7 cellular contexts compared by ENCODE assay signal in the genomic region with DNA sequence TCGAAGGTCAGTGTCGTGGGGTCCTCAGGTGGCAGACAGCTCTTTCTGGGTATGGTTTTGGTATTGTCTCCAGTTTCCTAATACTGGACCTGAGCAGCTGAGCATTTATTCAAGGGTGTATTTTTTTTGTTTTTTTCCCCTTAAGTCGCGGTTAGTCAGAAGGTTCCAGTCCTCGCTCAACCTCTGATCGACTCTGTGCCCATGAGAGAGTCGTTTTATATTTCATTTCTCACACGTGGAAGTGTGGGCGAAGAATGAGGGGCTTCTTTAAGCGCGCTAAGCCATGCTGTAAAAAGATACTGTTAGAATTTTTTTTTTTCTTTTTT. TPM values are rescaled to one million over a fixed set of nuclear protein-coding genes. Genes with fewer than 3 reads are reported as not detected.
DNase-seq lines count a peak whose midpoint lies in the region; ATAC-seq and TF ChIP-seq lines count a peak whose summit lies in the region.

No MANE protein-coding gene starts in this region.

- no peak for TF ChIP-seq RAD21 in liver (IDR thresholded peaks at IDR 0.05)

- POLR2A ChIA-PET in MCF 10A (lab: Yijun Ruan, JAX) = interaction anchor here (0.6 to 4.8 kb wide), 11 partner anchors 11 to 1559 kb away, joined by 3 to 44 read pairs (median 4); a partner anchor contains a TSS

- CTCF ChIA-PET in MCF 10A (lab: Yijun Ruan, JAX) = interaction anchor here (0.6 to 1.5 kb wide), 14 partner anchors 9 to 676 kb away, joined by 3 to 7 read pairs (median 4); no protein-coding TSS in a partner anchor

- intact Hi-C loops in MCF 10A (cut with micrococcal nuclease) = loop anchor here (1.0 kb wide), 1 partner anchor 26 kb away; a partner anchor contains a TSS

- DNase-seq in NCI-H345 treated with DMSO at 0.1 percent for 48 hours (lab: John Stamatoyannopoulos, UW; ENCODE audit: unreplicated experiment) = peak; percentile 55
- no peak for DNase-seq in MCF 10A (ENCODE audit: unreplicated experiment)
- no peak for DNase-seq in substantia nigra (lab: John Stamatoyannopoulos, UW)
- no peak for DNase-seq in hepatic stellate cell (ENCODE audit: low spot score)

- H3K4me1 ChIP-seq in liver (ENCODE audit: control insufficient read depth in 4 of 4, insufficient read depth in 4 of 4, low read length in 3 of 4) = peaks cover 1 to 5% (median 4%) of the 10 kb centered on the region in 4 donors

- no peaks in the 10 kb centered on the region for H3K36me3 ChIP-seq in liver (ENCODE audit: control insufficient read depth in 4 of 4, insufficient read depth in 3 of 4, low read depth in 1 of 4, low read length in 3 of 4)

- ATAC-seq in GM18907 (IDR thresholded peaks at IDR 0.05; ENCODE audit: unreplicated experiment) = no peak
- ATAC-seq in HG02610 (IDR thresholded peaks at IDR 0.05; ENCODE audit: unreplicated experiment) = no peak

- H3K9me3 Mint-ChIP-seq in MCF 10A (ENCODE audit: unreplicated experiment) = no peaks in the 10 kb centered on the region

- no peaks in the 10 kb centered on the region for H3K27me3 ChIP-seq in liver (ENCODE audit: control insufficient read depth in 4 of 4, insufficient read depth in 4 of 4, low read length in 3 of 4)

- peak overlapping the region; percentile 61 to 77 for H3K27ac ChIP-seq in liver (ENCODE audit: low read depth in 1 of 2, low read length in 2 of 2)
- H3K27ac ChIP-seq in substantia nigra (ENCODE audit: low read depth, low read length, poor library complexity, severe bottlenecking) = peak overlapping the region; percentile 70

- no peaks in the 10 kb centered on the region for H3K9me3 ChIP-seq in liver (ENCODE audit: control insufficient read depth in 4 of 4, low read length in 3 of 4)

- H3K9ac ChIP-seq in liver (ENCODE audit: low read depth in 1 of 2, low read length in 2 of 2) = peak overlapping the region; percentile 39 to 51

- peak overlapping the region; percentile 95 for H3K4me3 Mint-ChIP-seq in MCF 10A (ENCODE audit: unreplicated experiment)

- TF ChIP-seq CTCF in MCF 10A (IDR thresholded peaks at IDR 0.05; ENCODE audit: unreplicated experiment) (no peak), liver (IDR thresholded peaks at IDR 0.05; ENCODE audit: low read depth, low read length, missing input control) (no peak)

- H3K4me3 ChIP-seq in liver (ENCODE audit: low read depth in 1 of 3, low read length in 3 of 3) = peak overlapping the region; percentile 57 to 84 (median 71)

- no peaks in the 10 kb centered on the region for H3K27me3 Mint-ChIP-seq in MCF 10A (ENCODE audit: insufficient read depth, unreplicated experiment)

- H3K4me1 Mint-ChIP-seq in MCF 10A (ENCODE audit: insufficient read depth, unreplicated experiment) = peaks cover 10% of the 10 kb centered on the region

- TSS peak; percentile 53 for BruUV-seq in MCF 10A (replicated peaks; lab: Mats Ljungman, UMichigan)

- 12% methylated on average over 11 of the region's 11 CpGs for WGBS in liver

- peaks cover 6% of the 10 kb centered on the region for H3K36me3 Mint-ChIP-seq in MCF 10A (ENCODE audit: insufficient read depth, unreplicated experiment)

- peak overlapping the region; percentile 99 for H3K27ac Mint-ChIP-seq in MCF 10A (ENCODE audit: low read depth, unreplicated experiment)

TF ChIP-seq in liver, 16 proteins besides CTCF, POLR2A, EP300 and RAD21:
- TF ChIP-seq JUND (IDR thresholded peaks at IDR 0.05) (no peak), EGR1 (IDR thresholded peaks at IDR 0.05; ENCODE audit: low read depth in 2 of 2) (no peak), FOXA1 (IDR thresholded peaks at IDR 0.05) (no peak), GABPA (IDR thresholded peaks at IDR 0.05 in 1 of 2, conservative IDR thresholded peaks at IDR 0.05 in 1 of 2) (no peak), HNF4A (conservative IDR thresholded peaks at IDR 0.05) (no peak), TAF1 (conservative IDR thresholded peaks at IDR 0.05) (no peak), NR2F2 (IDR thresholded peaks at IDR 0.05) (no peak), RXRA (IDR thresholded peaks at IDR 0.05) (no peak), SP1 (IDR thresholded peaks at IDR 0.05) (no peak), HNF4G (IDR thresholded peaks at IDR 0.05) (no peak), FOXA2 (IDR thresholded peaks at IDR 0.05) (no peak)
- TF ChIP-seq, protein P1, sequence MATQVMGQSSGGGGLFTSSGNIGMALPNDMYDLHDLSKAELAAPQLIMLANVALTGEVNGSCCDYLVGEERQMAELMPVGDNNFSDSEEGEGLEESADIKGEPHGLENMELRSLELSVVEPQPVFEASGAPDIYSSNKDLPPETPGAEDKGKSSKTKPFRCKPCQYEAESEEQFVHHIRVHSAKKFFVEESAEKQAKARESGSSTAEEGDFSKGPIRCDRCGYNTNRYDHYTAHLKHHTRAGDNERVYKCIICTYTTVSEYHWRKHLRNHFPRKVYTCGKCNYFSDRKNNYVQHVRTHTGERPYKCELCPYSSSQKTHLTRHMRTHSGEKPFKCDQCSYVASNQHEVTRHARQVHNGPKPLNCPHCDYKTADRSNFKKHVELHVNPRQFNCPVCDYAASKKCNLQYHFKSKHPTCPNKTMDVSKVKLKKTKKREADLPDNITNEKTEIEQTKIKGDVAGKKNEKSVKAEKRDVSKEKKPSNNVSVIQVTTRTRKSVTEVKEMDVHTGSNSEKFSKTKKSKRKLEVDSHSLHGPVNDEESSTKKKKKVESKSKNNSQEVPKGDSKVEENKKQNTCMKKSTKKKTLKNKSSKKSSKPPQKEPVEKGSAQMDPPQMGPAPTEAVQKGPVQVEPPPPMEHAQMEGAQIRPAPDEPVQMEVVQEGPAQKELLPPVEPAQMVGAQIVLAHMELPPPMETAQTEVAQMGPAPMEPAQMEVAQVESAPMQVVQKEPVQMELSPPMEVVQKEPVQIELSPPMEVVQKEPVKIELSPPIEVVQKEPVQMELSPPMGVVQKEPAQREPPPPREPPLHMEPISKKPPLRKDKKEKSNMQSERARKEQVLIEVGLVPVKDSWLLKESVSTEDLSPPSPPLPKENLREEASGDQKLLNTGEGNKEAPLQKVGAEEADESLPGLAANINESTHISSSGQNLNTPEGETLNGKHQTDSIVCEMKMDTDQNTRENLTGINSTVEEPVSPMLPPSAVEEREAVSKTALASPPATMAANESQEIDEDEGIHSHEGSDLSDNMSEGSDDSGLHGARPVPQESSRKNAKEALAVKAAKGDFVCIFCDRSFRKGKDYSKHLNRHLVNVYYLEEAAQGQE (IDR thresholded peaks at IDR 0.05) = no peak
- TF ChIP-seq, protein P2, sequence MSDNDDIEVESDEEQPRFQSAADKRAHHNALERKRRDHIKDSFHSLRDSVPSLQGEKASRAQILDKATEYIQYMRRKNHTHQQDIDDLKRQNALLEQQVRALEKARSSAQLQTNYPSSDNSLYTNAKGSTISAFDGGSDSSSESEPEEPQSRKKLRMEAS (IDR thresholded peaks at IDR 0.05) = no peak
- TF ChIP-seq, protein P3, sequence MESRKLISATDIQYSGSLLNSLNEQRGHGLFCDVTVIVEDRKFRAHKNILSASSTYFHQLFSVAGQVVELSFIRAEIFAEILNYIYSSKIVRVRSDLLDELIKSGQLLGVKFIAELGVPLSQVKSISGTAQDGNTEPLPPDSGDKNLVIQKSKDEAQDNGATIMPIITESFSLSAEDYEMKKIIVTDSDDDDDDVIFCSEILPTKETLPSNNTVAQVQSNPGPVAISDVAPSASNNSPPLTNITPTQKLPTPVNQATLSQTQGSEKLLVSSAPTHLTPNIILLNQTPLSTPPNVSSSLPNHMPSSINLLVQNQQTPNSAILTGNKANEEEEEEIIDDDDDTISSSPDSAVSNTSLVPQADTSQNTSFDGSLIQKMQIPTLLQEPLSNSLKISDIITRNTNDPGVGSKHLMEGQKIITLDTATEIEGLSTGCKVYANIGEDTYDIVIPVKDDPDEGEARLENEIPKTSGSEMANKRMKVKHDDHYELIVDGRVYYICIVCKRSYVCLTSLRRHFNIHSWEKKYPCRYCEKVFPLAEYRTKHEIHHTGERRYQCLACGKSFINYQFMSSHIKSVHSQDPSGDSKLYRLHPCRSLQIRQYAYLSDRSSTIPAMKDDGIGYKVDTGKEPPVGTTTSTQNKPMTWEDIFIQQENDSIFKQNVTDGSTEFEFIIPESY (IDR thresholded peaks at IDR 0.05) = no peak
- TF ChIP-seq, protein P4, sequence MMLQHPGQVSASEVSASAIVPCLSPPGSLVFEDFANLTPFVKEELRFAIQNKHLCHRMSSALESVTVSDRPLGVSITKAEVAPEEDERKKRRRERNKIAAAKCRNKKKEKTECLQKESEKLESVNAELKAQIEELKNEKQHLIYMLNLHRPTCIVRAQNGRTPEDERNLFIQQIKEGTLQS (IDR thresholded peaks at IDR 0.05) = no peak
TF ChIP-seq in liver: peak in this region for 0.

RNA-seq across cellular contexts. Expression of a gene that starts 0.5 kb away (rescaled TPM):
- total RNA-seq in MCF 10A (2022) (16.0 and 16.3 TPM in 2 replicates), liver (1 to 10 TPM; 2.1 to 6.6 TPM)
- polyA plus RNA-seq in liver = 1 to 10 TPM in 1 of 2 donors, under 1 TPM in 1; 0.51 to 1.7 TPM

RNA-seq across cellular contexts. Expression of a gene that starts 25.8 kb away (rescaled TPM):
- total RNA-seq in MCF 10A (2022) = 1.1 and 1.4 TPM in 2 replicates
- 10 to 100 TPM in 1 of 2 donors, under 1 TPM in 1; 0.17 to 24.3 TPM for total RNA-seq in liver
- under 1 TPM; 0.13 to 0.29 TPM for polyA plus RNA-seq in liver
